2 cellular contexts compared by ENCODE assay signal in genomic region chr11:93879114-93879513, GRCh38. TPM values are rescaled to one million over a fixed set of nuclear protein-coding genes. Genes with fewer than 3 reads are reported as not detected.
"Had no signal": no experiment of that assay in that cellular context is flagged by ENCODE, and none has a peak within 500 bp of the region (broad histone marks: within the 10 kb centered on the region; RNA-seq: fewer than 3 reads in every experiment).

No MANE protein-coding gene starts in this region.

RNA-seq across cellular contexts. Expression of gene VSTM5, which starts 28.7 kb away (rescaled TPM):
- total RNA-seq: GM23248, H4 had no signal
- polyA plus RNA-seq: GM23248 had no signal
